ENCODE assay signal across 8 cellular contexts in the genomic region with DNA sequence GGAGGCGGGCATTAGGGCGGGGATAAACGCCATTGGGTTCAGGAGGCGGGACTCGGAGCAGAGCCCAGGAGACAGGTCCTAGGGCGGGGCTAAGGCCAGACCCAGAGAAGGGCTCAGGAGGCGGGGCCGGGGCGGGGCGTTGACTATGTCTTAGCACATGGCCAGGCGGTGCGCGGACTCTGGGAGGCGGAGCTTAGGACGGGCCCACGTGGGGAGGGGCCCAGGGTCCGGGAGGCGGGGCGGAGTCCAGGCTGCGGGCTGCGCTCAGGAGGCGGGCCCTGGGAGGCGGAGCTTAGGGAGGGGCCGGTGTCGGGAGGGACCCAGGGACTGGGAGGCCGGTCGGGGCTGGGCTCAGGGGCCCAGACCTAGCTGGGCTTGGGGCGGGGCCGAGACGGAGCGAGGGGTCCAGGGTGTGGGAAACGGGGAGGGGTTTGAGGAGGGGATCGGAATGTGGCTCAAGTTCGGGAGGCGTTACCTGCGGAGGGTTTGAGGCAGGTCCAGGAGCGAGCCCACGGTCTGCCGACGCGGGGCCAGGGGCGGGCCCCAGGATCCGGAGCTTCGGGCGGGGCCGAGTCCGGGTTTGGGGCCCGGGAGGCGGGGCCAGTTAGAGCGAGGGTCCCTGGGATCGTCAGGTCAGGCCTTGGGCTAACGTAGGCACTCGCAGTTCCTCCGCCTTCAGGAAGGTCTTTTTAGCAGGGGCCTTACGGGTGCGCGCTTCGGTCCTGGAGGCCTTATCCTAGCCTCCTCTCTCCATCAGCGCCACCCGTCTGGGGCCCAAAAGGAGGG. TPM values are rescaled to one million over a fixed set of nuclear protein-coding genes. Genes with fewer than 3 reads are reported as not detected.
DNase-seq lines count a peak whose midpoint lies in the region; ATAC-seq and TF ChIP-seq lines count a peak whose summit lies in the region.
"Not testable (repeated sequence)": the region's sequence is repeated elsewhere in the genome, so short reads cannot be mapped to it uniquely, and the experiment has no call there.

No MANE protein-coding gene starts in this region.

- H3K27ac Mint-ChIP-seq in CD14-positive monocyte (peak overlapping the region; percentile 98 to 100 (median 99)), IgD-negative memory B cell (peak overlapping the region; percentile 98 to 99 (median 99))

- peak; percentile 53 for ATAC-seq in GM21515 (IDR thresholded peaks at IDR 0.05; ENCODE audit: unreplicated experiment)

- H3K79me1 ChIP-seq in mesenchymal stem cell (replicated peaks; ENCODE audit: low read length, poor library complexity, severe bottlenecking) = not testable (repeated sequence)

- peak overlapping the region; percentile 78 for H3K4me2 ChIP-seq in OCI-LY1 (ENCODE audit: low read length)
- H3K4me2 ChIP-seq in mesenchymal stem cell (ENCODE audit: low read length, poor library complexity, severe bottlenecking) = peak overlapping the region; percentile 52

- H3K27me3 ChIP-seq in OCI-LY1 (ENCODE audit: insufficient read depth, low read length); effector memory CD4-positive, alpha-beta T cell (replicated peaks; ENCODE audit: control insufficient read depth, insufficient read depth, low read length, poor library complexity, severe bottlenecking); mesenchymal stem cell (ENCODE audit: control insufficient read depth in 1 of 2, insufficient read depth in 1 of 2, low read length in 2 of 2): not testable (repeated sequence)

- H4K20me1 ChIP-seq in OCI-LY1 (ENCODE audit: insufficient read depth, low read length) = not testable (repeated sequence)

- peak; percentile 100 for DNase-seq in CD14-positive monocyte (ENCODE audit: low spot score)
- DNase-seq in activated CD8-positive, alpha-beta memory T cell treated with anti-CD3 and anti-CD28 coated beads, Interleukin-2, amount 50 U/mL, for 1 hour (ENCODE audit: extremely low read depth) = peak; percentile 95
- DNase-seq in effector memory CD4-positive, alpha-beta T cell = peak; percentile 99 to 100 (median 99)
- DNase-seq in mesenchymal stem cell = peak; percentile 96
- peak; percentile 97 to 99 (median 98) for DNase-seq in stimulated activated CD4-positive, alpha-beta T cell treated with anti-CD3 and anti-CD28 coated beads, TNF-alpha, amount 100 ng/mL, for 1 hour (ENCODE audit: low read depth in 3 of 3, low spot score in 1 of 3)

- not testable (repeated sequence) for H3K36me3 ChIP-seq in OCI-LY1 (ENCODE audit: insufficient read depth, low read length); effector memory CD4-positive, alpha-beta T cell (ENCODE audit: control insufficient read depth, insufficient read depth, low read length); mesenchymal stem cell (ENCODE audit: control insufficient read depth in 1 of 2, insufficient read depth in 2 of 2, low read depth in 1 of 2, low read length in 2 of 2)

- H3K9ac ChIP-seq in OCI-LY1 (ENCODE audit: low read length) (peak overlapping the region; percentile 61; the same call in 1 of the 2 replicates), mesenchymal stem cell (ENCODE audit: low read length) (peak overlapping the region; percentile 84)

- not testable (repeated sequence) for H2BK5ac ChIP-seq in mesenchymal stem cell (ENCODE audit: low read depth, low read length, poor library complexity, severe bottlenecking)

- not testable (repeated sequence) for H3K23ac ChIP-seq in mesenchymal stem cell (ENCODE audit: low read length in 2 of 2)

- H3F3A ChIP-seq in OCI-LY1 (ENCODE audit: insufficient read depth, low read length) = not testable (repeated sequence)

- peak overlapping the region; percentile 49 for H3K27ac ChIP-seq in OCI-LY1 (ENCODE audit: low read depth, low read length, poor library complexity, severe bottlenecking)
- peak overlapping the region; percentile 83 for H3K27ac ChIP-seq in effector memory CD4-positive, alpha-beta T cell (ENCODE audit: insufficient read depth, low read length, poor library complexity, severe bottlenecking)
- H3K27ac ChIP-seq in mesenchymal stem cell (ENCODE audit: low read length, poor library complexity, severe bottlenecking) = not testable (repeated sequence)

- under 1% methylated on average over 29 of the region's 60 CpGs for WGBS in mesenchymal stem cell

- not testable (repeated sequence) for H2BK12ac ChIP-seq in mesenchymal stem cell (ENCODE audit: low read length in 2 of 2)

- not testable (repeated sequence) for H2AK5ac ChIP-seq in mesenchymal stem cell (ENCODE audit: low read length, severe bottlenecking)

- not testable (repeated sequence) for H4K8ac ChIP-seq in mesenchymal stem cell (ENCODE audit: low read length)

- H3K9me3 ChIP-seq in OCI-LY1 (ENCODE audit: low read length); effector memory CD4-positive, alpha-beta T cell (ENCODE audit: control insufficient read depth, low read length); mesenchymal stem cell (ENCODE audit: control insufficient read depth, low read length): not testable (repeated sequence)

- H3K4me3 ChIP-seq in OCI-LY1 (ENCODE audit: low read depth, low read length, poor library complexity, severe bottlenecking) (peak overlapping the region; percentile 83), mesenchymal stem cell (ENCODE audit: insufficient read depth in 1 of 2, low read depth in 1 of 2, low read length in 2 of 2) (peak overlapping the region; percentile 45 to 81)
- peak overlapping the region; percentile 55 for H3K4me3 ChIP-seq in effector memory CD4-positive, alpha-beta T cell (ENCODE audit: insufficient read depth, low read depth, low read length, poor library complexity, severe bottlenecking)

- peaks cover 21% of the 10 kb centered on the region for H3K4me1 Mint-ChIP-seq in CD14-positive monocyte
- peaks cover 9 to 13% (median 10%) of the 10 kb centered on the region in 3 donors for H3K4me1 Mint-ChIP-seq in IgD-negative memory B cell

- peaks cover 3 to 11% (median 8%) of the 10 kb centered on the region in 3 donors for H3K27me3 Mint-ChIP-seq in CD14-positive monocyte (ENCODE audit: low read depth in 3 of 3)
- not testable (repeated sequence) for H3K27me3 Mint-ChIP-seq in IgD-negative memory B cell

- not testable (repeated sequence) for H3K4ac ChIP-seq in mesenchymal stem cell (ENCODE audit: low read depth in 1 of 2, low read length in 2 of 2)

- not testable (repeated sequence) for H3K9me3 Mint-ChIP-seq in CD14-positive monocyte, IgD-negative memory B cell

- peak overlapping the region; percentile 85 to 93 for H3K4me3 Mint-ChIP-seq in CD14-positive monocyte
- H3K4me3 Mint-ChIP-seq in IgD-negative memory B cell = peak overlapping the region; percentile 96 to 100 (median 99)

- not testable (repeated sequence) for H3K79me2 ChIP-seq in OCI-LY1 (ENCODE audit: insufficient read depth, low read length)

- not testable (repeated sequence) for H3K36me3 Mint-ChIP-seq in CD14-positive monocyte, IgD-negative memory B cell

- peaks cover 14% of the 10 kb centered on the region for H3K4me1 ChIP-seq in OCI-LY1 (ENCODE audit: insufficient read depth, low read length, severe bottlenecking)
- H3K4me1 ChIP-seq in effector memory CD4-positive, alpha-beta T cell (ENCODE audit: control insufficient read depth, insufficient read depth, low read length, poor library complexity, severe bottlenecking); mesenchymal stem cell (ENCODE audit: control insufficient read depth, insufficient read depth, low read depth, low read length): not testable (repeated sequence)

- intact Hi-C loops in CD14-positive monocyte (cut with micrococcal nuclease) = loop anchor here (5.0 kb wide), 2 partner anchors 220 to 485 kb away; partner anchors contain the start of gene TMCC1 (in 1 of the 2)

- H2BK15ac ChIP-seq in mesenchymal stem cell (ENCODE audit: low read depth, poor library complexity, severe bottlenecking) = not testable (repeated sequence)

- not testable (repeated sequence) for H2BK120ac ChIP-seq in mesenchymal stem cell (ENCODE audit: low read depth, low read length)

- H3K18ac ChIP-seq in mesenchymal stem cell (ENCODE audit: low read depth in 1 of 2, low read length in 2 of 2) = not testable (repeated sequence)

- TF ChIP-seq CTCF in CD14-positive monocyte (IDR thresholded peaks at IDR 0.05); OCI-LY1 (IDR thresholded peaks at IDR 0.05; ENCODE audit: low read length): not testable (repeated sequence)

- H3K9me2 ChIP-seq in OCI-LY1 (ENCODE audit: low read depth, low read length) = not testable (repeated sequence)

- H4K91ac ChIP-seq in mesenchymal stem cell (ENCODE audit: low read length) = not testable (repeated sequence)

- H2AFZ ChIP-seq in OCI-LY1 (ENCODE audit: low read length) = 0 out of 2 replicates have a peak overlapping the region, but pooled peaks have one; percentile 21
- not testable (repeated sequence) for H2AFZ ChIP-seq in mesenchymal stem cell (ENCODE audit: low read depth, low read length)

- H3K14ac ChIP-seq in mesenchymal stem cell (ENCODE audit: low read length in 2 of 2) = not testable (repeated sequence)

RNA-seq across cellular contexts. Expression of gene ALG1L2, which starts 30.4 kb away (rescaled TPM):
- polyA plus RNA-seq in CD14-positive monocyte (not detected), IgD-negative memory B cell (1.1 TPM)
- polyA plus RNA-seq in mesenchymal stem cell (2013, experiment 1 of 2) = not detected
- not detected for polyA plus RNA-seq in mesenchymal stem cell (2013, experiment 2 of 2)
